ENCODE assay signal across 26 cellular contexts in the genomic region with DNA sequence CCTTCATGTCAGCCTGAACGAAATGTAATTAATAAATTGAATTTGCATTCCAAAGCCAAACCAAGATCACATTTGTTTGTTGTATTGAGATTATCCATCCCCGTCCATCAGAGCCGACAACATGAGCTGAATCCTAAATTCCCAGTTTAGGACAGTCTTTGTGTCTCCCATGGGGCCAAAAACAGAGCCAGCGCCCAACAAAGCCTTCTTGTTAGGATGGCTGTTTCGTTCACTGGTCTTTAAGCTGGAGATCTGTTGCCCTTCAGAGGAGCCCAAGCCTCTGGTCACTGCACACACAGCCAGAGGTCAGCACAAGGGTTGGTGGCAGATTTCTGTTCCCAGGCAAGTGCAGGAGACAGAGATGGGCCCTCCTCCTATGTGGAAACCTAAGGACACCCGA. TPM values are rescaled to one million over a fixed set of nuclear protein-coding genes. Genes with fewer than 3 reads are reported as not detected.
"Had no signal": no experiment of that assay in that cellular context is flagged by ENCODE, and none has a peak within 500 bp of the region (broad histone marks: within the 10 kb centered on the region; RNA-seq: fewer than 3 reads in every experiment).

No MANE protein-coding gene starts in this region.

- H3K9me3 ChIP-seq: adrenal gland, transverse colon had no signal

- H3K27me3 Mint-ChIP-seq: activated naive CD8-positive, alpha-beta T cell had no signal

- H3K27ac Mint-ChIP-seq: activated CD4-positive, alpha-beta T cell treated with anti-CD3 and anti-CD28 coated beads for 36 hours; activated naive CD8-positive, alpha-beta T cell; activated T-helper 2 cell treated with anti-CD3 and anti-CD28 coated beads, Interferon-gamma antibody, Interleukin-2, Interleukin-4, amounts not matched to agents 10 μg/mL and 5 μg/mL and 100 μg/mL, durations not matched to agents 14 hours and 24 hours and 36 hours; dendritic cell treated with granulocyte-macrophage colony-stimulating factor and Interleukin-4, amounts not matched to agents 40 ng/mL and 50 ng/mL, for 4 days; nephron progenitor cell; progenitor cell of endocrine pancreas; T-helper 1 cell treated with Interleukin-12 subunit alpha and Interleukin-12 subunit beta and Interleukin-4 antibody, amounts not matched to agents 30 μg/mL and 1 μg/mL, for 36 hours; WTC11 had no signal

- H3K27me3 ChIP-seq: adrenal gland, transverse colon had no signal

- H3K36me3 Mint-ChIP-seq: activated naive CD8-positive, alpha-beta T cell; WTC11 had no signal

- H3K4me3 ChIP-seq: adrenal gland, cardiac muscle cell, transverse colon had no signal

- H3K9me3 Mint-ChIP-seq: activated T-cell treated with anti-CD3 and anti-CD28 coated beads, Interleukin-2, amount 50 U/mL, for 4 hours; activated T-helper 2 cell treated with anti-CD3 and anti-CD28 coated beads, Interferon-gamma antibody, Interleukin-2, Interleukin-4, amounts not matched to agents 10 μg/mL and 5 μg/mL and 100 μg/mL, durations not matched to agents 14 hours and 24 hours and 36 hours; dendritic cell treated with granulocyte-macrophage colony-stimulating factor and Interleukin-4, amounts not matched to agents 40 ng/mL and 50 ng/mL, for 4 days; nephron progenitor cell; T-helper 1 cell treated with Interleukin-12 subunit alpha and Interleukin-12 subunit beta and Interleukin-4 antibody, amounts not matched to agents 30 μg/mL and 1 μg/mL, for 36 hours; WTC11 had no signal

- DNase-seq: activated CD4-positive, alpha-beta T cell treated with anti-CD3 and anti-CD28 coated beads for 36 hours; activated CD4-positive, alpha-beta T cell treated with anti-CD3 and anti-CD28 coated beads, Interleukin-2, amount 50 U/mL, for 48 hours; activated CD8-positive, alpha-beta memory T cell treated with anti-CD3 and anti-CD28 coated beads, Interleukin-2, amount 50 U/mL, for 48 hours; activated naive CD4-positive, alpha-beta T cell; activated T-cell treated with anti-CD3 and anti-CD28 coated beads, Interleukin-2, amount 50 U/mL, for 4 hours; adrenal gland; effector CD8-positive, alpha-beta T cell; foreskin keratinocyte; glutamatergic neuron; mammary epithelial cell; nephron progenitor cell; stimulated activated CD4-positive, alpha-beta T cell treated with anti-CD3 and anti-CD28 coated beads, Interleukin-4, amount 100 ng/mL, for 24 hours; stimulated activated naive CD4-positive, alpha-beta T cell treated with Interleukin-2 at 50 U/mL for 16 hours; T1000; transverse colon had no signal

- H3K27ac ChIP-seq: adrenal gland, cardiac muscle cell, foreskin keratinocyte, transverse colon had no signal

- H3K4me3 Mint-ChIP-seq: activated CD4-positive, alpha-beta T cell treated with anti-CD3 and anti-CD28 coated beads for 36 hours; activated naive CD8-positive, alpha-beta T cell; activated T-cell treated with anti-CD3 and anti-CD28 coated beads, Interleukin-2, amount 50 U/mL, for 4 hours; dendritic cell treated with granulocyte-macrophage colony-stimulating factor and Interleukin-4, amounts not matched to agents 40 ng/mL and 50 ng/mL, for 4 days; nephron progenitor cell; T-helper 1 cell treated with Interleukin-12 subunit alpha and Interleukin-12 subunit beta and Interleukin-4 antibody, amounts not matched to agents 30 μg/mL and 1 μg/mL, for 36 hours; WTC11 had no signal

- H3K4me1 ChIP-seq: adrenal gland, foreskin keratinocyte, transverse colon had no signal

- H3K4me1 Mint-ChIP-seq: activated CD4-positive, alpha-beta T cell treated with anti-CD3 and anti-CD28 coated beads for 36 hours; WTC11 had no signal

- ATAC-seq: activated CD4-positive, alpha-beta T cell treated with anti-CD3 and anti-CD28 coated beads for 36 hours; activated T-cell treated with anti-CD3 and anti-CD28 coated beads, Interleukin-2, amount 50 U/mL, for 4 hours; foreskin keratinocyte; WTC11 had no signal

- H3K36me3 ChIP-seq: adrenal gland, cardiac muscle cell, transverse colon had no signal

RNA-seq across cellular contexts. Expression of a gene that starts 25.8 kb away (rescaled TPM):
- total RNA-seq: activated T-cell treated with anti-CD3 and anti-CD28 coated beads, Interleukin-2, amount 50 U/mL, for 4 hours; activated T-helper 2 cell treated with anti-CD3 and anti-CD28 coated beads, Interferon-gamma antibody, Interleukin-2, Interleukin-4, amounts not matched to agents 10 μg/mL and 5 μg/mL and 100 μg/mL, durations not matched to agents 14 hours and 24 hours and 36 hours; chondrocyte; foreskin keratinocyte; mammary epithelial cell; myocyte; SK-MEL-5 had no signal
- polyA plus RNA-seq: cardiac muscle cell, foreskin keratinocyte, keratinocyte had no signal

RNA-seq across cellular contexts. Expression of a gene that starts 53.3 kb away (rescaled TPM):
- total RNA-seq: chondrocyte, foreskin keratinocyte, mammary epithelial cell, myocyte, SK-MEL-5 had no signal
- polyA plus RNA-seq: keratinocyte had no signal
